Comparison of ENCODE assay signal across 18 cellular contexts in genomic region chrX:21659320-21659719, GRCh38. TPM values are rescaled to one million over a fixed set of nuclear protein-coding genes. Genes with fewer than 3 reads are reported as not detected.
A peak's percentile ranks its signal among the peaks of the same experiment; 100 is the strongest.
DNase-seq lines count a peak whose midpoint lies in the region; ATAC-seq and TF ChIP-seq lines count a peak whose summit lies in the region.
"Had no signal": no experiment of that assay in that cellular context is flagged by ENCODE, and none has a peak within 500 bp of the region (broad histone marks: within the 10 kb centered on the region; RNA-seq: fewer than 3 reads in every experiment).

No MANE protein-coding gene starts in this region.

- H3K27me3 Mint-ChIP-seq in activated T-cell treated with anti-CD3 and anti-CD28 coated beads, Interleukin-2, amount 50 U/mL, for 24 hours: peaks cover 28% of the 10 kb centered on the region
- H3K27me3 Mint-ChIP-seq in GM23338 (ENCODE audit: insufficient read depth, low read depth, poor library complexity): peaks cover 6% of the 10 kb centered on the region
- no peaks in the 10 kb centered on the region for H3K27me3 Mint-ChIP-seq in activated naive CD8-positive, alpha-beta T cell
- peaks cover 0 to 27% (median 8%) of the 10 kb centered on the region in 5 donors for H3K27me3 Mint-ChIP-seq in naive thymus-derived CD8-positive, alpha-beta T cell

- no peaks in the 10 kb centered on the region for H3K9me3 Mint-ChIP-seq in activated T-cell treated with anti-CD3 and anti-CD28 coated beads, Interleukin-2, amount 50 U/mL, for 24 hours
- peaks cover 3% of the 10 kb centered on the region; the same call in 1 of the 3 replicates for H3K9me3 Mint-ChIP-seq in GM23338
- no peaks in the 10 kb centered on the region for H3K9me3 Mint-ChIP-seq in activated naive CD8-positive, alpha-beta T cell (ENCODE audit: low read depth)
- H3K9me3 Mint-ChIP-seq in naive thymus-derived CD8-positive, alpha-beta T cell: no peaks in the 10 kb centered on the region

- no peaks in the 10 kb centered on the region for H4K20me1 ChIP-seq in GM23338 (replicated peaks; ENCODE audit: insufficient read depth)

- no peak for DNase-seq in activated T-cell treated with anti-CD3 and anti-CD28 coated beads, Interleukin-2, amount 50 U/mL, for 24 hours
- no peak for DNase-seq in activated T-cell treated with anti-CD3 and anti-CD28 coated beads, Interleukin-2, amount 50 U/mL, for 1 hour
- DNase-seq in GM23338 (ENCODE audit: low spot score) (no peak), NCI-H2227 treated with DMSO at 0.1 percent for 48 hours (lab: John Stamatoyannopoulos, UW) (no peak), midbrain (lab: John Stamatoyannopoulos, UW) (no peak)
- no peak for DNase-seq in naive thymus-derived CD8-positive, alpha-beta T cell
- DNase-seq: DMS79, GOT3, NCI-H1436 treated with DMSO at 0.1 percent for 48 hours had no signal

- H2AFZ ChIP-seq in GM23338: peak overlapping the region; percentile 74; the same call in 1 of the 2 replicates

- peak overlapping the region; percentile 61 for H3K4me3 ChIP-seq in GM23338
- H3K4me3 ChIP-seq: left lung had no signal

- H3K4me3 Mint-ChIP-seq in activated T-cell treated with anti-CD3 and anti-CD28 coated beads, Interleukin-2, amount 50 U/mL, for 24 hours: peak overlapping the region; percentile 53
- H3K4me3 Mint-ChIP-seq in GM23338: peak overlapping the region; percentile 74
- peak overlapping the region; percentile 63 for H3K4me3 Mint-ChIP-seq in activated naive CD8-positive, alpha-beta T cell
- peak overlapping the region; percentile 61 to 81 (median 70) for H3K4me3 Mint-ChIP-seq in naive thymus-derived CD8-positive, alpha-beta T cell

- H3K4me1 ChIP-seq in GM23338 (ENCODE audit: insufficient read depth): no peaks in the 10 kb centered on the region
- H3K4me1 ChIP-seq: breast epithelium, left lung, Peyer's patch had no signal

- H3K79me2 ChIP-seq in GM23338 (replicated peaks; ENCODE audit: insufficient read depth): no peaks in the 10 kb centered on the region

- no peak overlapping the region for H3K27ac Mint-ChIP-seq in activated T-cell treated with anti-CD3 and anti-CD28 coated beads, Interleukin-2, amount 50 U/mL, for 24 hours
- no peak overlapping the region for H3K27ac Mint-ChIP-seq in GM23338
- no peak overlapping the region for H3K27ac Mint-ChIP-seq in activated naive CD8-positive, alpha-beta T cell
- peak overlapping the region in 5 of 10 donors; percentile 38 to 79 (median 69) for H3K27ac Mint-ChIP-seq in naive thymus-derived CD8-positive, alpha-beta T cell

- H3K36me3 Mint-ChIP-seq in activated T-cell treated with anti-CD3 and anti-CD28 coated beads, Interleukin-2, amount 50 U/mL, for 24 hours (ENCODE audit: low read depth): peaks cover 5% of the 10 kb centered on the region
- H3K36me3 Mint-ChIP-seq in GM23338 (ENCODE audit: low read depth): peaks cover 2% of the 10 kb centered on the region; the same call in 1 of the 3 replicates
- no peaks in the 10 kb centered on the region for H3K36me3 Mint-ChIP-seq in activated naive CD8-positive, alpha-beta T cell
- no peaks in the 10 kb centered on the region for H3K36me3 Mint-ChIP-seq in naive thymus-derived CD8-positive, alpha-beta T cell

- peak overlapping the region; percentile 73; the same call in 1 of the 2 replicates for H3K4me2 ChIP-seq in GM23338

- H3K27me3 ChIP-seq in GM23338 (ENCODE audit: insufficient read depth): peaks cover 8% of the 10 kb centered on the region; the same call in 1 of the 2 replicates
- H3K27me3 ChIP-seq: Peyer's patch had no signal

- H3K9me2 ChIP-seq in GM23338 (ENCODE audit: insufficient read depth): no peaks in the 10 kb centered on the region

- H3K4me1 Mint-ChIP-seq in activated T-cell treated with anti-CD3 and anti-CD28 coated beads, Interleukin-2, amount 50 U/mL, for 24 hours (ENCODE audit: low read depth): peaks cover 8% of the 10 kb centered on the region
- H3K4me1 Mint-ChIP-seq in GM23338: peaks cover 4% of the 10 kb centered on the region; the same call in 2 of the 3 replicates
- peaks cover 5% of the 10 kb centered on the region for H3K4me1 Mint-ChIP-seq in activated naive CD8-positive, alpha-beta T cell (ENCODE audit: low read depth)
- peaks cover 3 to 12% (median 7%) of the 10 kb centered on the region in 4 donors for H3K4me1 Mint-ChIP-seq in naive thymus-derived CD8-positive, alpha-beta T cell

- ATAC-seq in GM23338: no peak
- no peak for ATAC-seq in naive thymus-derived CD8-positive, alpha-beta T cell
- ATAC-seq in HG03469 (IDR thresholded peaks at IDR 0.05; ENCODE audit: unreplicated experiment): no peak

- H3K36me3 ChIP-seq in GM23338 (ENCODE audit: insufficient read depth): no peaks in the 10 kb centered on the region
- H3K36me3 ChIP-seq: breast epithelium, left lung, Peyer's patch had no signal

- TF ChIP-seq CTCF in GM23338 (conservative IDR thresholded peaks at IDR 0.05; ENCODE audit: low read depth in 2 of 2): no peak

- POLR2A ChIA-PET in naive thymus-derived CD8-positive, alpha-beta T cell (lab: Charles Lee): no interaction called here

- no peak overlapping the region for H3K27ac ChIP-seq in GM23338 (ENCODE audit: low read depth)
- H3K27ac ChIP-seq: breast epithelium, dorsolateral prefrontal cortex, left lung had no signal

- no peaks in the 10 kb centered on the region for H3F3A ChIP-seq in GM23338 (replicated peaks; ENCODE audit: low read depth)

TF ChIP-seq in GM23338, 12 proteins besides CTCF, POLR2A, EP300 and RAD21:
- TF ChIP-seq EZH2 (IDR thresholded peaks at IDR 0.05; ENCODE audit: low read depth, unreplicated experiment): no peak
- TF ChIP-seq JUNB (IDR thresholded peaks at IDR 0.05; ENCODE audit: unreplicated experiment): no peak
- no peak for TF ChIP-seq NANOG (IDR thresholded peaks at IDR 0.05; ENCODE audit: borderline replicate concordance)
- TF ChIP-seq POLR2AphosphoS5 (IDR thresholded peaks at IDR 0.05; ENCODE audit: low read depth): no peak
- no peak for TF ChIP-seq ZNF114 (CRISPR knock-in tag; IDR thresholded peaks at IDR 0.05)
- TF ChIP-seq EZH2phosphoT487 (IDR thresholded peaks at IDR 0.05; ENCODE audit: unreplicated experiment): no peak
- no peak for TF ChIP-seq REST (IDR thresholded peaks at IDR 0.05; ENCODE audit: unreplicated experiment)
- TF ChIP-seq ETS1 (IDR thresholded peaks at IDR 0.05): no peak
- no peak for TF ChIP-seq STAT1 (IDR thresholded peaks at IDR 0.05; ENCODE audit: unreplicated experiment)
- no peak for TF ChIP-seq CREB1 (CRISPR knock-in tag; IDR thresholded peaks at IDR 0.05; ENCODE audit: low read depth)
- TF ChIP-seq ZNF331 (CRISPR knock-in tag; IDR thresholded peaks at IDR 0.05; ENCODE audit: low read depth): no peak

RNA-seq across cellular contexts. Expression of gene KLHL34, which starts 1.2 kb away (rescaled TPM):
- 1.1 and 1.9 TPM in 2 replicates for total RNA-seq in GM23338 (2014; rRNA removed; shearing (Covaris generic))
- 0.49 and 0.81 TPM in 2 replicates for polyA plus RNA-seq in GM23338 (2016; fragmentation: Nextera tagmentation; extraction: Ambion mirVana)
- 1 to 10 TPM; 3.5 to 3.8 TPM for total RNA-seq in naive thymus-derived CD8-positive, alpha-beta T cell
- polyA plus RNA-seq in naive thymus-derived CD8-positive, alpha-beta T cell: 1 to 10 TPM in 2 of 3 donors, under 1 TPM in 1; 0.91 to 2.5 (median 2.3) TPM
- total RNA-seq: left lung, MCF 10A, omental fat pad had no signal
- polyA plus RNA-seq: AG04450 had no signal
